Comparison of ENCODE assay signal across 1 cellular context in genomic region chr17:9924735-9925191, GRCh38.
TF ChIP-seq lines count a peak whose summit lies in the region.

No MANE protein-coding gene starts in this region.

TF ChIP-seq in GM23338, 12 proteins besides CTCF, POLR2A, EP300 and RAD21 (continued from another document):
- TF ChIP-seq ZNF462 (CRISPR knock-in tag; IDR thresholded peaks at IDR 0.05) (no peak), CREB1 (CRISPR knock-in tag; IDR thresholded peaks at IDR 0.05; ENCODE audit: low read depth) (no peak)
